In genomic region chr3:183252108-183252782, GRCh38 we compare ENCODE assay signal across 11 cellular contexts. TPM values are rescaled to one million over a fixed set of nuclear protein-coding genes. Genes with fewer than 3 reads are reported as not detected.
DNase-seq lines count a peak whose midpoint lies in the region; TF ChIP-seq lines count a peak whose summit lies in the region.
"Had no signal": no experiment of that assay in that cellular context is flagged by ENCODE, and none has a peak within 500 bp of the region (broad histone marks: within the 10 kb centered on the region; RNA-seq: fewer than 3 reads in every experiment).

No MANE protein-coding gene starts in this region.

- TF ChIP-seq CTCF in hepatocyte (IDR thresholded peaks at IDR 0.05; ENCODE audit: poor library complexity) = no peak
- no peak for TF ChIP-seq CTCF in smooth muscle cell (IDR thresholded peaks at IDR 0.05; ENCODE audit: borderline replicate concordance, insufficient read depth, poor library complexity, severe bottlenecking)
- no peak for TF ChIP-seq CTCF in GM13977 (IDR thresholded peaks at IDR 0.05; ENCODE audit: extremely low read depth, insufficient read depth, missing control alignments)

- H3K27ac Mint-ChIP-seq in T-helper 1 cell treated with Interleukin-12 subunit alpha and Interleukin-12 subunit beta and Interleukin-4 antibody, amounts not matched to agents 30 μg/mL and 1 μg/mL, for 36 hours = no peak overlapping the region
- H3K27ac Mint-ChIP-seq in activated T-helper 2 cell treated with anti-CD3 and anti-CD28 coated beads, Interferon-gamma antibody, Interleukin-2, Interleukin-4, amounts not matched to agents 10 μg/mL and 5 μg/mL and 100 μg/mL, durations not matched to agents 14 hours and 24 hours and 36 hours = peak overlapping the region; percentile 44

- peaks cover 4% of the 10 kb centered on the region for H3K4me1 ChIP-seq in hepatocyte (ENCODE audit: insufficient read depth)
- peaks cover 12% of the 10 kb centered on the region for H3K4me1 ChIP-seq in smooth muscle cell (ENCODE audit: low read depth)

- H3K4me3 ChIP-seq in hepatocyte (peak overlapping the region; percentile 95), smooth muscle cell (peak overlapping the region; percentile 58)

- WGBS in hepatocyte (ENCODE audit: low lambda C conversion rate, missing lambda C conversion rate) = 87% methylated on average over 5 of the region's 5 CpGs
- WGBS in smooth muscle cell (ENCODE audit: low lambda C conversion rate) = 90% methylated on average over 5 of the region's 5 CpGs

- in situ Hi-C loops in GM13977 (cut with MboI; ENCODE audit: low pct_unique_long_range_greater_than_20kb, low sequenced_read_pairs, unreplicated experiment) = no loop called here

- peaks cover 9% of the 10 kb centered on the region for H3K4me1 Mint-ChIP-seq in T-helper 1 cell treated with Interleukin-12 subunit alpha and Interleukin-12 subunit beta and Interleukin-4 antibody, amounts not matched to agents 30 μg/mL and 1 μg/mL, for 36 hours (ENCODE audit: low read depth)
- peaks cover 19% of the 10 kb centered on the region for H3K4me1 Mint-ChIP-seq in activated T-helper 2 cell treated with anti-CD3 and anti-CD28 coated beads, Interferon-gamma antibody, Interleukin-2, Interleukin-4, amounts not matched to agents 10 μg/mL and 5 μg/mL and 100 μg/mL, durations not matched to agents 14 hours and 24 hours and 36 hours (ENCODE audit: low read depth)

- peak overlapping the region; percentile 99 for H3K27ac ChIP-seq in hepatocyte
- no peak overlapping the region for H3K27ac ChIP-seq in smooth muscle cell (ENCODE audit: low read depth)

- no peaks in the 10 kb centered on the region for H3K9me3 ChIP-seq in hepatocyte (ENCODE audit: low read depth)
- no peaks in the 10 kb centered on the region for H3K9me3 ChIP-seq in smooth muscle cell (replicated peaks; ENCODE audit: low read depth)
- H3K9me3 ChIP-seq: esophagus muscularis mucosa had no signal

- H2AFZ ChIP-seq in hepatocyte = peak overlapping the region; percentile 66
- no peak overlapping the region for H2AFZ ChIP-seq in smooth muscle cell (ENCODE audit: low read depth)

- peak overlapping the region; percentile 64 for H3K4me3 Mint-ChIP-seq in T-helper 1 cell treated with Interleukin-12 subunit alpha and Interleukin-12 subunit beta and Interleukin-4 antibody, amounts not matched to agents 30 μg/mL and 1 μg/mL, for 36 hours
- peak overlapping the region; percentile 63 for H3K4me3 Mint-ChIP-seq in activated T-helper 2 cell treated with anti-CD3 and anti-CD28 coated beads, Interferon-gamma antibody, Interleukin-2, Interleukin-4, amounts not matched to agents 10 μg/mL and 5 μg/mL and 100 μg/mL, durations not matched to agents 14 hours and 24 hours and 36 hours (ENCODE audit: low read depth)

- H3K36me3 ChIP-seq in hepatocyte (replicated peaks; ENCODE audit: insufficient read depth, low read depth) = no peaks in the 10 kb centered on the region
- no peaks in the 10 kb centered on the region for H3K36me3 ChIP-seq in smooth muscle cell (ENCODE audit: low read depth)
- H3K36me3 ChIP-seq: esophagus muscularis mucosa had no signal

- H3K27me3 ChIP-seq in hepatocyte = no peaks in the 10 kb centered on the region
- no peaks in the 10 kb centered on the region for H3K27me3 ChIP-seq in smooth muscle cell (ENCODE audit: low read depth)
- H3K27me3 ChIP-seq: esophagus muscularis mucosa had no signal

- H3K36me3 Mint-ChIP-seq in T-helper 1 cell treated with Interleukin-12 subunit alpha and Interleukin-12 subunit beta and Interleukin-4 antibody, amounts not matched to agents 30 μg/mL and 1 μg/mL, for 36 hours (ENCODE audit: low read depth) = peaks cover 5% of the 10 kb centered on the region
- H3K36me3 Mint-ChIP-seq in activated T-helper 2 cell treated with anti-CD3 and anti-CD28 coated beads, Interferon-gamma antibody, Interleukin-2, Interleukin-4, amounts not matched to agents 10 μg/mL and 5 μg/mL and 100 μg/mL, durations not matched to agents 14 hours and 24 hours and 36 hours (ENCODE audit: low read depth) = peaks cover 19% of the 10 kb centered on the region

- H3K9me2 ChIP-seq in hepatocyte (replicated peaks; ENCODE audit: insufficient read depth) = no peaks in the 10 kb centered on the region

- H3K79me2 ChIP-seq in hepatocyte (peaks cover 48% of the 10 kb centered on the region), smooth muscle cell (ENCODE audit: low read depth) (peaks cover 21% of the 10 kb centered on the region)

- DNase-seq in T-helper 1 cell (no peak), hepatocyte (ENCODE audit: low spot score) (no peak), smooth muscle cell (lab: John Stamatoyannopoulos, UW; ENCODE audit: unreplicated experiment) (no peak), activated gamma-delta T cell treated with Interleukin-2 at 50 U/mL for 16 hours (no peak), DMS 273 (lab: John Stamatoyannopoulos, UW; ENCODE audit: unreplicated experiment) (no peak), GM13977 (ENCODE audit: low spot score) (no peak)
- DNase-seq in activated T-helper 2 cell treated with anti-CD3 and anti-CD28 coated beads, Interferon-gamma antibody, Interleukin-2, Interleukin-4, amounts not matched to agents 10 μg/mL and 5 μg/mL and 100 μg/mL, durations not matched to agents 14 hours and 24 hours and 36 hours (ENCODE audit: low spot score) = no peak
- DNase-seq: 8988T had no signal

- peak overlapping the region; percentile 80 for H3K4me2 ChIP-seq in hepatocyte
- peak overlapping the region; percentile 88 for H3K4me2 ChIP-seq in smooth muscle cell

- H3K27me3 Mint-ChIP-seq in T-helper 1 cell treated with Interleukin-12 subunit alpha and Interleukin-12 subunit beta and Interleukin-4 antibody, amounts not matched to agents 30 μg/mL and 1 μg/mL, for 36 hours (ENCODE audit: low read depth) = peaks cover 20% of the 10 kb centered on the region
- no peaks in the 10 kb centered on the region for H3K27me3 Mint-ChIP-seq in activated T-helper 2 cell treated with anti-CD3 and anti-CD28 coated beads, Interferon-gamma antibody, Interleukin-2, Interleukin-4, amounts not matched to agents 10 μg/mL and 5 μg/mL and 100 μg/mL, durations not matched to agents 14 hours and 24 hours and 36 hours (ENCODE audit: low read depth)

- no peak overlapping the region for H3K9ac ChIP-seq in smooth muscle cell (ENCODE audit: low read depth)

- H4K20me1 ChIP-seq in hepatocyte (ENCODE audit: insufficient read depth, poor library complexity, severe bottlenecking) = peaks cover 1% of the 10 kb centered on the region
- H4K20me1 ChIP-seq in smooth muscle cell (ENCODE audit: low read depth) = peaks cover 5% of the 10 kb centered on the region

- peaks cover 6% of the 10 kb centered on the region for H3F3A ChIP-seq in smooth muscle cell (ENCODE audit: low read depth)

- intact Hi-C loops in activated T-helper 2 cell treated with anti-CD3 and anti-CD28 coated beads, Interferon-gamma antibody, Interleukin-2, Interleukin-4, amounts not matched to agents 10 μg/mL and 5 μg/mL and 100 μg/mL, durations not matched to agents 14 hours and 24 hours and 36 hours (cut with micrococcal nuclease) = loop anchor here (2.0 to 5.0 kb wide), 2 partner anchors 27 to 65 kb away; no protein-coding TSS in a partner anchor

- H3K9me3 Mint-ChIP-seq in T-helper 1 cell treated with Interleukin-12 subunit alpha and Interleukin-12 subunit beta and Interleukin-4 antibody, amounts not matched to agents 30 μg/mL and 1 μg/mL, for 36 hours = no peaks in the 10 kb centered on the region
- H3K9me3 Mint-ChIP-seq in activated T-helper 2 cell treated with anti-CD3 and anti-CD28 coated beads, Interferon-gamma antibody, Interleukin-2, Interleukin-4, amounts not matched to agents 10 μg/mL and 5 μg/mL and 100 μg/mL, durations not matched to agents 14 hours and 24 hours and 36 hours = no peaks in the 10 kb centered on the region
- H3K9me3 Mint-ChIP-seq: neural crest cell had no signal

RNA-seq across cellular contexts. Expression of gene B3GNT5, which starts 0.8 kb away (rescaled TPM):
- 41.0 and 41.7 TPM in 2 replicates for total RNA-seq in activated T-helper 2 cell treated with anti-CD3 and anti-CD28 coated beads, Interferon-gamma antibody, Interleukin-2, Interleukin-4, amounts not matched to agents 10 μg/mL and 5 μg/mL and 100 μg/mL, durations not matched to agents 14 hours and 24 hours and 36 hours
- total RNA-seq in hepatocyte = 39.6 and 40.7 TPM in 2 replicates
- 16.2 and 22.7 TPM in 2 replicates for polyA plus RNA-seq in hepatocyte
- 11.5 and 12.6 TPM in 2 replicates for total RNA-seq in smooth muscle cell
- polyA plus RNA-seq in smooth muscle cell = 5.3 and 7.2 TPM in 2 replicates
